In genomic region chr22:19226428-19226827, GRCh38 we compare ENCODE assay signal across 28 cellular contexts.
"Had no signal": no experiment of that assay in that cellular context is flagged by ENCODE, and none has a peak within 500 bp of the region (broad histone marks: within the 10 kb centered on the region; RNA-seq: fewer than 3 reads in every experiment).

No MANE protein-coding gene starts in this region.

- H3K4me3 ChIP-seq: adrenal gland, ascending aorta, breast epithelium, cardiac muscle cell, colonic mucosa, esophagus squamous epithelium, gastroesophageal sphincter, heart right ventricle, hepatocyte had no signal

- DNase-seq: activated CD4-positive, alpha-beta memory T cell treated with anti-CD3 and anti-CD28 coated beads for 36 hours; activated CD4-positive, alpha-beta T cell treated with anti-CD3 and anti-CD28 coated beads for 36 hours; activated CD4-positive, alpha-beta T cell treated with anti-CD3 and anti-CD28 coated beads, Interleukin-2, amount 10 ng/mL, durations not matched to agents 24 days and 14 days; activated CD4-positive, CD25-positive, alpha-beta regulatory T cell; activated CD4-positive, CD25-positive, alpha-beta regulatory T cell treated with anti-CD3 and anti-CD28 coated beads, Interleukin-2, amount 50 U/mL, for 72 hours; activated CD8-positive, alpha-beta memory T cell treated with anti-CD3 and anti-CD28 coated beads, Interleukin-2, amount 10 ng/mL, durations not matched to agents 7 days and 5 days; activated CD8-positive, alpha-beta memory T cell treated with anti-CD3 and anti-CD28 coated beads, Interleukin-2, amount 50 U/mL, for 4 hours; activated CD8-positive, alpha-beta T cell treated with anti-CD3 and anti-CD28 coated beads, Interleukin-2, amount 10 ng/mL, durations not matched to agents 7 days and 5 days; activated effector memory CD4-positive, alpha-beta T cell treated with anti-CD3 and anti-CD28 coated beads, Interleukin-2, amount 50 U/mL, for 16 hours; activated naive CD4-positive, alpha-beta T cell treated with anti-CD3 and anti-CD28 coated beads for 36 hours; activated naive CD8-positive, alpha-beta T cell treated with anti-CD3 and anti-CD28 coated beads for 36 hours; activated naive CD8-positive, alpha-beta T cell treated with anti-CD3 and anti-CD28 coated beads, Interleukin-2, amount 50 U/mL, for 24 hours; activated T-cell treated with anti-CD3 and anti-CD28 coated beads, Interleukin-2, amount 50 U/mL, for 1 hour; activated T-cell treated with anti-CD3 and anti-CD28 coated beads, Interleukin-2, amount 50 U/mL, for 48 hours; central memory CD4-positive, alpha-beta T cell; cerebellar nuclear complex; colonic mucosa; effector CD8-positive, alpha-beta T cell; esophagus squamous epithelium; foreskin melanocyte; heart right ventricle; T-helper 2 cell had no signal

- ATAC-seq: activated CD4-positive, alpha-beta T cell treated with anti-CD3 and anti-CD28 coated beads for 36 hours; activated CD8-positive, alpha-beta memory T cell treated with anti-CD3 and anti-CD28 coated beads, Interleukin-2, amount 10 ng/mL, durations not matched to agents 7 days and 5 days; activated CD8-positive, alpha-beta T cell treated with anti-CD3 and anti-CD28 coated beads, Interleukin-2, amount 10 ng/mL, durations not matched to agents 7 days and 5 days; activated naive CD8-positive, alpha-beta T cell treated with anti-CD3 and anti-CD28 coated beads, Interleukin-2, amount 50 U/mL, for 24 hours; gastroesophageal sphincter; heart right ventricle had no signal
